In the genomic region with DNA sequence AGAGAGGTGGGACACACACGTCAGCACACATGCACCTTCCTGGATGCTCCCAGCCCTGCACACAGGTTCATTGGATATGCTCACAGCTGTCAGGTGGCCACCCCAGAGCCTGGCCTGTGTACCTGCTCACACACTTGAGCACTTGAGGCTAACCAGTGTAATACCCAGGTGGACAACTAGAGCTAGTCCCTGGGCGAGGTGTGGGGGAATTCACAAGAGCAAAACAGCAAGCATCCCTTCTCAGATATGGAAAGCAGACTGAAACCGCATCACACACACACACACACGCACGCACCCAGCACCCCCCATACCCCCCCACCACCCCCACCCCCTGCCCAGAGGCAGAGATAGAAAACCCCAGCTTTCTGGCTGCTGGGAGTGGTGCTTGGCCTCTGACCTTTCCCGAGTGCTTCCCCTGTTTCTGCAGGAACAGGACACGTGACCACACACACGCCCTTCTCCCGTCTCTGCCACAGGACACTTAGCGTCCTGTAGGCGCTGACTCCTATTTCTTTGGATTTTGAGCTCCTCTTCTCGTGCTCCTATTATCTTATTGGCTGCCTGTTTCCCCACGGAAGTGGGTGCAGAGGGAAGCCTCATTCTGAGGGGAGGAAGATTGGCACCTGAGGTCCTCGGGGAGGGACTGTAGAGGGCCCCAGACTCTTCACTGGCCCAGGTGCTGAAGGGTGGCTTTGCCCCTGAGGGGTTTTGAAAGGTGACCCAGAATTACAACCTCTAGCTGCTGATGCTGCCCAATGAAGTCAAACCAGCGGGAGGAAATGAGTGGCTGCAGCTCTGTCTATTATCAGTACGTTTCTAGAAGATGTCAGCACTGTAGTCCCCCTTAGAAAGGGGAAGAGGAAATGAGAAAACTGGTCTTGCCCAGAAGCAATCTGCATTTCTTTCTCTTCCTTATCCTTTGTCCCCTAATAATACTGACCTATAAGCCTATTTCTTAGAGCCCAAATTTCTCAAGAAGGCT, we compare ENCODE assay signal across 8 cellular contexts.
DNase-seq lines count a peak whose midpoint lies in the region; ATAC-seq and TF ChIP-seq lines count a peak whose summit lies in the region.

No MANE protein-coding gene starts in this region.

- DNase-seq in CD4-positive, CD25-positive, alpha-beta regulatory T cell = no peak
- peak; percentile 73 for DNase-seq in GM20000 (ENCODE audit: low spot score)
- DNase-seq in esophagus squamous epithelium (lab: John Stamatoyannopoulos, UW) = no peak
- no peak for DNase-seq in stimulated activated CD4-positive, alpha-beta T cell treated with anti-CD3 and anti-CD28 coated beads, Interleukin-4, amount 100 ng/mL, for 1 hour
- DNase-seq in NCI-H1105 treated with DMSO at 0.1 percent for 48 hours (lab: John Stamatoyannopoulos, UW) = no peak
- DNase-seq in cerebellar cortex (ENCODE audit: low spot score) = no peak

- H3K27ac ChIP-seq in CD4-positive, CD25-positive, alpha-beta regulatory T cell (ENCODE audit: insufficient read depth, low read length, poor library complexity, severe bottlenecking) = no peak overlapping the region
- H3K27ac ChIP-seq in esophagus squamous epithelium = peak overlapping the region in 3 of 4 donors; percentile 34 to 45 (median 45)

- TF ChIP-seq CTCF in GM20000 (IDR thresholded peaks at IDR 0.05; ENCODE audit: extremely low read depth, missing control alignments) (no peak), esophagus squamous epithelium (IDR thresholded peaks at IDR 0.05) (no peak)

- no peaks in the 10 kb centered on the region for H3K9me3 ChIP-seq in CD4-positive, CD25-positive, alpha-beta regulatory T cell (ENCODE audit: control insufficient read depth in 2 of 2, low read length in 2 of 2)
- no peaks in the 10 kb centered on the region for H3K9me3 ChIP-seq in esophagus squamous epithelium

- 58 to 77% methylated on average over 3 to 10 of the region's 16 CpGs for WGBS in esophagus squamous epithelium, 2 donors

- no peak overlapping the region for H3K4me3 ChIP-seq in CD4-positive, CD25-positive, alpha-beta regulatory T cell (ENCODE audit: low read depth, low read length)
- no peak overlapping the region for H3K4me3 ChIP-seq in esophagus squamous epithelium

- H3K9me3 Mint-ChIP-seq in CD4-positive, CD25-positive, alpha-beta regulatory T cell = no peaks in the 10 kb centered on the region

- peaks cover 6 to 37% (median 23%) of the 10 kb centered on the region in 4 donors for H3K4me1 Mint-ChIP-seq in CD4-positive, CD25-positive, alpha-beta regulatory T cell

- intact Hi-C loops in esophagus squamous epithelium (cut with DNase I) = no loop called here

- peak overlapping the region; percentile 75 to 84 (median 76) for H3K27ac Mint-ChIP-seq in CD4-positive, CD25-positive, alpha-beta regulatory T cell

- H3K4me3 Mint-ChIP-seq in CD4-positive, CD25-positive, alpha-beta regulatory T cell = no peak overlapping the region

- H3K36me3 ChIP-seq in CD4-positive, CD25-positive, alpha-beta regulatory T cell (ENCODE audit: control insufficient read depth, insufficient read depth, low read length) = peaks cover 37% of the 10 kb centered on the region
- H3K36me3 ChIP-seq in esophagus squamous epithelium = peaks cover 0 to 7% (median 0%) of the 10 kb centered on the region in 3 donors

- no peaks in the 10 kb centered on the region for H3K27me3 ChIP-seq in CD4-positive, CD25-positive, alpha-beta regulatory T cell (ENCODE audit: control insufficient read depth, insufficient read depth, low read length)
- H3K27me3 ChIP-seq in esophagus squamous epithelium = no peaks in the 10 kb centered on the region

- peaks cover 35% of the 10 kb centered on the region for H3K4me1 ChIP-seq in CD4-positive, CD25-positive, alpha-beta regulatory T cell (ENCODE audit: control insufficient read depth, insufficient read depth, low read length, poor library complexity, severe bottlenecking)
- H3K4me1 ChIP-seq in esophagus squamous epithelium = peaks cover 0 to 29% (median 1%) of the 10 kb centered on the region in 3 donors

- no peaks in the 10 kb centered on the region for H3K27me3 Mint-ChIP-seq in CD4-positive, CD25-positive, alpha-beta regulatory T cell

- no peak for TF ChIP-seq POLR2A in esophagus squamous epithelium (IDR thresholded peaks at IDR 0.05)

- H3K36me3 Mint-ChIP-seq in CD4-positive, CD25-positive, alpha-beta regulatory T cell = peaks cover 51% of the 10 kb centered on the region

- ATAC-seq in CD4-positive, CD25-positive, alpha-beta regulatory T cell (ENCODE audit: low read depth in 2 of 2) = no peak
- ATAC-seq in HG03457 (IDR thresholded peaks at IDR 0.05; ENCODE audit: unreplicated experiment) = peak; percentile 51
- ATAC-seq in GM19328 (IDR thresholded peaks at IDR 0.05; ENCODE audit: unreplicated experiment) = no peak
